ENCODE assay signal across 18 cellular contexts in the genomic region with DNA sequence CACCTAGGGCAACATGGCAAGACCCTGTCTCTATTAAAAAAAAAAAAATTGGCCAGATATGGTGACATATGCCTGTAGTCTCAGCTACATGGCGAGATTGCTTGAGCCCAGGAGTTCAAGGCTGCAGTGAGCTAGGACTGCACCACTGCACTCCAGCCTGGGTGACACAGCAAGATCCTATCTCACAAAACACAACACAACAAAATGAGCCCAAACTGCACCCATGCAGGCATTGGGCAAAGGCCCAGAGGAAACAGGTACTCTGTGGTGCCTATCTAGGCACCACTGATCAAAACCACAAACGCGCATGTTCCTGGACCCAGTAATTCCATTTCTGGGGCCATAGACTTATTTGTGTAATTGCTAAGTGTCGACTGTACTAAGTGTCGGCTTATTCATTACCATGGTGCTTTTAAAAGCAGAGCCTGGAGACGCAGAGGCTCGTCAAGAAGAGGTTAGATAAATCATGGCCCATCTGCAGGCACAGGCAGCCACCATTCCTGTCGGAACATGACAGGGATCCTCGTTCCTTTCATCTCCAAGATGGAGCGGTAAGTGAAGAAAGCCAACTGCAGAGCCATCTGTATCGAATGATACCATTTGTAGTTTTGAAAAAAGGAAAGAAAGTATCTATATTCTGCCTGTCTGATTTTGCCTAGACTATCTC.
A peak's percentile ranks its signal among the peaks of the same experiment; 100 is the strongest.
DNase-seq lines count a peak whose midpoint lies in the region; ATAC-seq, FAIRE-seq and TF ChIP-seq lines count a peak whose summit lies in the region.
"Had no signal": no experiment of that assay in that cellular context is flagged by ENCODE, and none has a peak within 500 bp of the region (broad histone marks: within the 10 kb centered on the region; RNA-seq: fewer than 3 reads in every experiment).

No MANE protein-coding gene starts in this region.

- WGBS in A549 (ENCODE audit: missing lambda C conversion rate) = 96% methylated on average over 11 of the region's 11 CpGs
- WGBS in prostate gland = 54% methylated on average over 11 of the region's 11 CpGs

- H3K4me3 ChIP-seq in A549 = no peak overlapping the region
- no peak overlapping the region for H3K4me3 ChIP-seq in prostate gland
- H3K4me3 ChIP-seq: pancreas had no signal

- TF ChIP-seq CTCF in A549 (IDR thresholded peaks at IDR 0.05) (no peak), prostate gland (IDR thresholded peaks at IDR 0.05) (no peak)

- no peak for FAIRE-seq in A549 (lab: Jason Lieb, UNC)
- FAIRE-seq: frontal cortex, GM18507, pancreas had no signal

- TF ChIP-seq RAD21 in A549 (conservative IDR thresholded peaks at IDR 0.05 in 1 of 2, IDR thresholded peaks at IDR 0.05 in 1 of 2) = no peak

- H3K4me2 ChIP-seq in A549 = no peak overlapping the region; the same call in 2 of the 3 replicates

- CTCF ChIA-PET in A549 (lab: Yijun Ruan, JAX) = interaction anchor here (0.8 to 1.0 kb wide), 2 partner anchors 14 to 23 kb away, joined by 4 read pairs; no protein-coding TSS in a partner anchor

- POLR2A ChIA-PET in A549 (lab: Yijun Ruan, JAX) = no interaction called here

- no peak for TF ChIP-seq EP300 in A549 (IDR thresholded peaks at IDR 0.05)

- peaks cover 3% of the 10 kb centered on the region; the same call in 1 of the 3 replicates for H3K4me1 ChIP-seq in A549
- H3K4me1 ChIP-seq in prostate gland (replicated peaks) = peaks cover 12% of the 10 kb centered on the region

- peak overlapping the region; percentile 54 to 61; a peak in 3 of 6 replicates for H3K27ac ChIP-seq in A549
- peak overlapping the region; percentile 85 for H3K27ac ChIP-seq in prostate gland
- H3K27ac ChIP-seq: pancreas, VCaP had no signal

- DNase-seq in A549 (ENCODE audit: low read depth in 1 of 2, low spot score in 1 of 2) = no peak
- DNase-seq in OCI-M1 (lab: John Stamatoyannopoulos, UW) = peak; percentile 5
- no peak for DNase-seq in prostate gland (ENCODE audit: low spot score)
- DNase-seq in stimulated activated CD4-positive, alpha-beta T cell treated with anti-CD3 and anti-CD28 coated beads, Interleukin-2, amount 100 ng/mL, for 24 hours = no peak
- DNase-seq in NCI-H146 (lab: John Stamatoyannopoulos, UW) = no peak
- DNase-seq in RKO (ENCODE audit: low spot score) = no peak
- no peak for DNase-seq in GM19240 (ENCODE audit: insufficient read length, low spot score)
- DNase-seq: activated naive CD4-positive, alpha-beta T cell treated with anti-CD3 and anti-CD28 coated beads for 36 hours; effector CD8-positive, alpha-beta T cell; NCI-H2081 treated with DMSO at 0.1 percent for 48 hours; NCI-H69; SW 1271 had no signal

- ATAC-seq in A549 (no peak), esophagus mucosa (peak; percentile 23)
- ATAC-seq: Panc1, pancreas had no signal

- TF ChIP-seq POLR2A in A549 (IDR thresholded peaks at IDR 0.05; ENCODE audit: low read length) (no peak), prostate gland (IDR thresholded peaks at IDR 0.05) (no peak)

- H3K9me3 ChIP-seq in A549 (no peaks in the 10 kb centered on the region), prostate gland (no peaks in the 10 kb centered on the region)
- H3K9me3 ChIP-seq: pancreas had no signal

- H3K36me3 ChIP-seq in prostate gland = no peaks in the 10 kb centered on the region
- H3K36me3 ChIP-seq: pancreas had no signal

- no peaks in the 10 kb centered on the region for H3K27me3 ChIP-seq in prostate gland (replicated peaks; ENCODE audit: insufficient read depth)
- H3K27me3 ChIP-seq: pancreas had no signal

- intact Hi-C loops in prostate gland (cut with DNase I) = loop anchor here (5.0 kb wide), 1 partner anchor 48 kb away; no protein-coding TSS in a partner anchor

TF ChIP-seq in A549, 52 proteins besides CTCF, POLR2A, EP300 and RAD21:
- TF ChIP-seq CBX8 (IDR thresholded peaks at IDR 0.05) (no peak), CEBPB (IDR thresholded peaks at IDR 0.05) (no peak), ZFP36 (IDR thresholded peaks at IDR 0.05; ENCODE audit: borderline replicate concordance, partially characterized antibody) (no peak), FOSL2 (IDR thresholded peaks at IDR 0.05) (no peak), FOSL2 (CRISPR knock-in tag; IDR thresholded peaks at IDR 0.05) (no peak), RFX5 (IDR thresholded peaks at IDR 0.05) (no peak), TFCP2L1 (CRISPR knock-in tag; IDR thresholded peaks at IDR 0.05) (no peak), HOXB5 (CRISPR knock-in tag; IDR thresholded peaks at IDR 0.05) (no peak), KDM5A (IDR thresholded peaks at IDR 0.05) (no peak), NPAS2 (CRISPR knock-in tag; IDR thresholded peaks at IDR 0.05; ENCODE audit: borderline replicate concordance) (no peak), ESRRA (IDR thresholded peaks at IDR 0.05; ENCODE audit: borderline replicate concordance, low read length) (no peak), FOSB (CRISPR knock-in tag; IDR thresholded peaks at IDR 0.05) (no peak), HES2 (IDR thresholded peaks at IDR 0.05) (no peak), PHF8 (IDR thresholded peaks at IDR 0.05; ENCODE audit: borderline replicate concordance, low read depth) (no peak), RARB (CRISPR knock-in tag; IDR thresholded peaks at IDR 0.05) (no peak), HEYL (CRISPR knock-in tag; IDR thresholded peaks at IDR 0.05) (no peak), BHLHE40 (IDR thresholded peaks at IDR 0.05; ENCODE audit: low read depth, low read length) (no peak), MAFK (IDR thresholded peaks at IDR 0.05; ENCODE audit: partially characterized antibody) (no peak)
- TF ChIP-seq, protein P1, sequence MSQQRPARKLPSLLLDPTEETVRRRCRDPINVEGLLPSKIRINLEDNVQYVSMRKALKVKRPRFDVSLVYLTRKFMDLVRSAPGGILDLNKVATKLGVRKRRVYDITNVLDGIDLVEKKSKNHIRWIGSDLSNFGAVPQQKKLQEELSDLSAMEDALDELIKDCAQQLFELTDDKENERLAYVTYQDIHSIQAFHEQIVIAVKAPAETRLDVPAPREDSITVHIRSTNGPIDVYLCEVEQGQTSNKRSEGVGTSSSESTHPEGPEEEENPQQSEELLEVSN (IDR thresholded peaks at IDR 0.05; ENCODE audit: borderline replicate concordance, low read depth) = no peak
- TF ChIP-seq, protein P2, sequence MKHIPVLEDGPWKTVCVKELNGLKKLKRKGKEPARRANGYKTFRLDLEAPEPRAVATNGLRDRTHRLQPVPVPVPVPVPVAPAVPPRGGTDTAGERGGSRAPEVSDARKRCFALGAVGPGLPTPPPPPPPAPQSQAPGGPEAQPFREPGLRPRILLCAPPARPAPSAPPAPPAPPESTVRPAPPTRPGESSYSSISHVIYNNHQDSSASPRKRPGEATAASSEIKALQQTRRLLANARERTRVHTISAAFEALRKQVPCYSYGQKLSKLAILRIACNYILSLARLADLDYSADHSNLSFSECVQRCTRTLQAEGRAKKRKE (CRISPR knock-in tag; IDR thresholded peaks at IDR 0.05; ENCODE audit: low read depth) = no peak
- TF ChIP-seq, protein P3, sequence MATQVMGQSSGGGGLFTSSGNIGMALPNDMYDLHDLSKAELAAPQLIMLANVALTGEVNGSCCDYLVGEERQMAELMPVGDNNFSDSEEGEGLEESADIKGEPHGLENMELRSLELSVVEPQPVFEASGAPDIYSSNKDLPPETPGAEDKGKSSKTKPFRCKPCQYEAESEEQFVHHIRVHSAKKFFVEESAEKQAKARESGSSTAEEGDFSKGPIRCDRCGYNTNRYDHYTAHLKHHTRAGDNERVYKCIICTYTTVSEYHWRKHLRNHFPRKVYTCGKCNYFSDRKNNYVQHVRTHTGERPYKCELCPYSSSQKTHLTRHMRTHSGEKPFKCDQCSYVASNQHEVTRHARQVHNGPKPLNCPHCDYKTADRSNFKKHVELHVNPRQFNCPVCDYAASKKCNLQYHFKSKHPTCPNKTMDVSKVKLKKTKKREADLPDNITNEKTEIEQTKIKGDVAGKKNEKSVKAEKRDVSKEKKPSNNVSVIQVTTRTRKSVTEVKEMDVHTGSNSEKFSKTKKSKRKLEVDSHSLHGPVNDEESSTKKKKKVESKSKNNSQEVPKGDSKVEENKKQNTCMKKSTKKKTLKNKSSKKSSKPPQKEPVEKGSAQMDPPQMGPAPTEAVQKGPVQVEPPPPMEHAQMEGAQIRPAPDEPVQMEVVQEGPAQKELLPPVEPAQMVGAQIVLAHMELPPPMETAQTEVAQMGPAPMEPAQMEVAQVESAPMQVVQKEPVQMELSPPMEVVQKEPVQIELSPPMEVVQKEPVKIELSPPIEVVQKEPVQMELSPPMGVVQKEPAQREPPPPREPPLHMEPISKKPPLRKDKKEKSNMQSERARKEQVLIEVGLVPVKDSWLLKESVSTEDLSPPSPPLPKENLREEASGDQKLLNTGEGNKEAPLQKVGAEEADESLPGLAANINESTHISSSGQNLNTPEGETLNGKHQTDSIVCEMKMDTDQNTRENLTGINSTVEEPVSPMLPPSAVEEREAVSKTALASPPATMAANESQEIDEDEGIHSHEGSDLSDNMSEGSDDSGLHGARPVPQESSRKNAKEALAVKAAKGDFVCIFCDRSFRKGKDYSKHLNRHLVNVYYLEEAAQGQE (IDR thresholded peaks at IDR 0.05) = no peak
TF ChIP-seq in A549: peak in this region for 0.
